In the genomic region with DNA sequence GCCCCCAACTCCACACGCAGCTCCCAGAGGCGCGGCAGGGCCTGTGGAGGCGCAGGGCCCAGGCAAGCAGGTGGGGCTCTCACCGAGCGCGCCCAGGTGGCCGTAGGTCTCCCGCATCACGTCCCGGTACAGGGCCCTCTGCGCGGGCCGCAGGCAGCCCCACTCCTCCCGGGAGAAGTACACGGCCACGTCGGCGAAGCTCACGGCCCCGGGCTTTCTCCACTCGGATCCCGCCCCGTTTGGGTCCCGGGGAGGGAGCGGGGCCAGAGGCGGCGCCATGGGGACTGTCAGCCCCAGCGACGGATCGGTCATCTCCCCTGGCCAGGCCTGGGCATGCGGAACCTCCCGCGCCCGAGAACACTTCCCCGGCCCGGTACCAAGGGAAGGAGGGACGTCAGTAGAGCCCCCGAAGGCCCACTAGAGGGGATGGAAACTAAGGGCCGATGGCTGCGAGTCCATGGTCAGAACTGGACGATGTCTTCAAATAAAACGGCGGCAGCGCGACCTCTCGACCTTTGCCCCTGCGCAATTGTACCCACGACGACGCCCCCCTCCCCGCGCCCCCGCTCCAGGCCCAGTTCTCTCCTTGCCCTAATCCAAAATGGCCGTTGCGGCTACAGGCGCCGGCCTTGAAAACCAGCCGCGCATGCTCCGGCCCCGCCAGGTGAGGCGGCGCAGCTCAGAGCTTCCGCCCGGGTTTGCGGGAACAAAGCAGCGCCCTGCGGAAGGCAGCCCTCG, we compare ENCODE assay signal across 8 cellular contexts. TPM values are rescaled to one million over a fixed set of nuclear protein-coding genes. Genes with fewer than 3 reads are reported as not detected.
DNase-seq lines count a peak whose midpoint lies in the region; ATAC-seq and TF ChIP-seq lines count a peak whose summit lies in the region.

A gene (minus strand): TSS at position 491 of the 738 bp plus-strand sequence. CDS start 179 bp downstream, at position 312.

- H3K27ac Mint-ChIP-seq in T-helper 1 cell treated with Interleukin-12 subunit alpha and Interleukin-12 subunit beta and Interleukin-4 antibody, amounts not matched to agents 30 μg/mL and 1 μg/mL, for 36 hours: peak within 1 kb of the TSS; percentile 99
- H3K27ac Mint-ChIP-seq in progenitor cell of endocrine pancreas: peak within 1 kb of the TSS; percentile 96

- no peaks in the 10 kb centered on the region for H3K9me3 Mint-ChIP-seq in T-helper 1 cell treated with Interleukin-12 subunit alpha and Interleukin-12 subunit beta and Interleukin-4 antibody, amounts not matched to agents 30 μg/mL and 1 μg/mL, for 36 hours
- peaks cover 10% of the 10 kb centered on the region for H3K9me3 Mint-ChIP-seq in progenitor cell of endocrine pancreas (ENCODE audit: low read depth)

- H3K4me1 Mint-ChIP-seq in T-helper 1 cell treated with Interleukin-12 subunit alpha and Interleukin-12 subunit beta and Interleukin-4 antibody, amounts not matched to agents 30 μg/mL and 1 μg/mL, for 36 hours (ENCODE audit: low read depth): peaks cover 30% of the 10 kb centered on the region
- H3K4me1 Mint-ChIP-seq in progenitor cell of endocrine pancreas (ENCODE audit: low read depth): peaks cover 21% of the 10 kb centered on the region

- peak; percentile 58 for DNase-seq in GM04504 (ENCODE audit: low read depth)
- DNase-seq in NCI-H146 (lab: John Stamatoyannopoulos, UW): peak; percentile 94
- DNase-seq in adrenal gland: peak; percentile 92 to 97 (median 94)
- DNase-seq in left cardiac atrium: peak; percentile 94
- DNase-seq in progenitor cell of endocrine pancreas (ENCODE audit: low spot score, unreplicated experiment): peak; percentile 76
- DNase-seq in upper lobe of right lung: peak; percentile 96

- peak within 1 kb of the TSS; percentile 96 for H3K4me3 Mint-ChIP-seq in T-helper 1 cell treated with Interleukin-12 subunit alpha and Interleukin-12 subunit beta and Interleukin-4 antibody, amounts not matched to agents 30 μg/mL and 1 μg/mL, for 36 hours
- H3K4me3 Mint-ChIP-seq in progenitor cell of endocrine pancreas (ENCODE audit: low read depth): peak within 1 kb of the TSS; percentile 84

- TF ChIP-seq POLR2A in adrenal gland (IDR thresholded peaks at IDR 0.05): peak in 1 of 2 donors; percentile 67

- H3K9me3 ChIP-seq in adrenal gland (replicated peaks in 1 of 3): no peaks in the 10 kb centered on the region
- H3K9me3 ChIP-seq in upper lobe of right lung: no peaks in the 10 kb centered on the region

- H3K4me3 ChIP-seq in adrenal gland (peak within 1 kb of the TSS; percentile 20 to 91 (median 61)), upper lobe of right lung (peak within 1 kb of the TSS; percentile 85)

- TF ChIP-seq CTCF in adrenal gland (IDR thresholded peaks at IDR 0.05) (peak in 1 of 6 experiments; percentile 10), progenitor cell of endocrine pancreas (IDR thresholded peaks at IDR 0.05; ENCODE audit: unreplicated experiment) (no peak), upper lobe of right lung (IDR thresholded peaks at IDR 0.05) (no peak)

- H3K27me3 ChIP-seq in adrenal gland: no peaks in the 10 kb centered on the region
- no peaks in the 10 kb centered on the region for H3K27me3 ChIP-seq in upper lobe of right lung

- 0 to 1% (median 1%) methylated on average over 21 to 70 of the region's 70 CpGs for WGBS in adrenal gland, 4 donors

- H3K27me3 Mint-ChIP-seq in T-helper 1 cell treated with Interleukin-12 subunit alpha and Interleukin-12 subunit beta and Interleukin-4 antibody, amounts not matched to agents 30 μg/mL and 1 μg/mL, for 36 hours (ENCODE audit: low read depth): no peaks in the 10 kb centered on the region
- H3K27me3 Mint-ChIP-seq in progenitor cell of endocrine pancreas: no peaks in the 10 kb centered on the region

- intact Hi-C loops in adrenal gland (cut with DNase I) (no loop called here), left cardiac atrium (cut with DNase I) (loop anchor here in 1 of 2 donors (2.0 kb wide), 1 partner anchor 24 kb away; a partner anchor contains a TSS), upper lobe of right lung (cut with DNase I) (no loop called here)

- H3K27ac ChIP-seq in adrenal gland (peak within 1 kb of the TSS; percentile 73 to 96 (median 95)), upper lobe of right lung (peak within 1 kb of the TSS; percentile 97)

- H3K4me1 ChIP-seq in adrenal gland (replicated peaks in 1 of 2) (peaks cover 16 to 20% of the 10 kb centered on the region in 2 donors), upper lobe of right lung (peaks cover 20% of the 10 kb centered on the region)

- ATAC-seq in HG02588 (IDR thresholded peaks at IDR 0.05; ENCODE audit: unreplicated experiment): peak; percentile 57
- peak; percentile 91 to 93 for ATAC-seq in left cardiac atrium
- peak; percentile 91 for ATAC-seq in upper lobe of right lung

- peaks cover 18% of the 10 kb centered on the region for H3K36me3 Mint-ChIP-seq in T-helper 1 cell treated with Interleukin-12 subunit alpha and Interleukin-12 subunit beta and Interleukin-4 antibody, amounts not matched to agents 30 μg/mL and 1 μg/mL, for 36 hours (ENCODE audit: low read depth)
- H3K36me3 Mint-ChIP-seq in progenitor cell of endocrine pancreas (ENCODE audit: insufficient read depth): peaks cover 46% of the 10 kb centered on the region

- peaks cover 0 to 16% of the 10 kb centered on the region in 2 donors for H3K36me3 ChIP-seq in adrenal gland (replicated peaks in 1 of 2)
- H3K36me3 ChIP-seq in upper lobe of right lung: peaks cover 18% of the 10 kb centered on the region

RNA-seq across cellular contexts. Expression of the gene that starts here (rescaled TPM):
- total RNA-seq in adrenal gland (10 to 100 TPM; 10.4 to 19.9 (median 15.7) TPM), left cardiac atrium (1 to 10 TPM; 8.0 to 8.2 TPM), progenitor cell of endocrine pancreas (18.1 and 19.1 TPM in 2 replicates), upper lobe of right lung (11.5 TPM)
- polyA plus RNA-seq in adrenal gland: 1 to 10 TPM; 7.7 to 9.3 (median 8.4) TPM

Comparison
In these comparisons a context has a peak if more than half of its experiments do, and no peak if none do; other contexts are left out.
1. Peak in every context shown above with its lines: DNase-seq, ATAC-seq, H3K4me3 ChIP-seq and H3K27ac ChIP-seq.